In the genomic region with DNA sequence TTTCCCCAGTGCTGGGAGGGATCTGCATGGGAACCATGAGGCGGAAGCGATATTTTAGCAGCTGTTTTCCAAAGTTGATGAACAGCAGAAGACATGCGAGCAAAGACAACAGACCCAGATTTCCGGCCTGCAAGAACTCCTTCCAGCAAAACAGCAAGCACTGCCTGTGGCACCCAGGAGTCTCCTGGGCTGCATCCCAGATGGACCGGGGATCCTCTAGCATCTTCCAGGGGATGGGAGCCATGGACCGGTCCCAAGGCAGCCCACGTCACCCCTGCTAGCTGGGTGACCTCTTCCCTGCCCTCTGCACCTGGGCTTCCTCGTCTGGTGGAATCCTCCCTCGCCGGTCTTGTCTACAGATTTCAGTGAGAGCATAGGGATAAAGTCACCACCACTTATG, we compare ENCODE assay signal across 22 cellular contexts.
"Had no signal": no experiment of that assay in that cellular context is flagged by ENCODE, and none has a peak within 500 bp of the region (broad histone marks: within the 10 kb centered on the region; RNA-seq: fewer than 3 reads in every experiment).

No MANE protein-coding gene starts in this region.

- H3K27me3 ChIP-seq: ascending aorta had no signal

- H3K27ac ChIP-seq: ascending aorta, thoracic aorta, WERI-Rb-1 had no signal

- H3K9me3 ChIP-seq: ascending aorta, thoracic aorta had no signal

- ATAC-seq: activated CD8-positive, alpha-beta memory T cell treated with anti-CD3 and anti-CD28 coated beads, Interleukin-2, amount 10 ng/mL, durations not matched to agents 7 days and 5 days; esophagus mucosa; naive thymus-derived CD4-positive, alpha-beta T cell; right cardiac atrium; stimulated activated naive CD8-positive, alpha-beta T cell treated with anti-CD3 and anti-CD28 coated beads, Interleukin-15, amount 100 ng/mL, for 72 hours; T-helper 17 cell had no signal

- H3K4me3 ChIP-seq: ascending aorta, thoracic aorta had no signal

- FAIRE-seq: bronchial epithelial cell, colon, endometrium, small intestine had no signal

- H3K36me3 ChIP-seq: ascending aorta, thoracic aorta, WERI-Rb-1 had no signal

- DNase-seq: activated CD4-positive, alpha-beta memory T cell treated with anti-CD3 and anti-CD28 coated beads for 36 hours; activated CD8-positive, alpha-beta memory T cell treated with anti-CD3 and anti-CD28 coated beads, Interleukin-2, amount 10 ng/mL, durations not matched to agents 7 days and 5 days; activated naive CD4-positive, alpha-beta T cell treated with anti-CD3 and anti-CD28 coated beads, Interleukin-2, amount 10 ng/mL, durations not matched to agents 7 days and 5 days; activated T-cell treated with anti-CD3 and anti-CD28 coated beads, Interleukin-2, amount 50 U/mL, for 1 hour; foreskin fibroblast; glutamatergic neuron; mammary epithelial cell; naive thymus-derived CD4-positive, alpha-beta T cell; nucleus accumbens; small intestine; stimulated activated CD4-positive, alpha-beta T cell treated with anti-CD3 and anti-CD28 coated beads, Interleukin-4, amount 100 ng/mL, for 4 hours; stimulated activated CD8-positive, alpha-beta memory T cell treated with anti-CD3 and anti-CD28 coated beads, Interleukin-4, amount 100 ng/mL, for 48 hours; stimulated activated naive CD8-positive, alpha-beta T cell treated with anti-CD3 and anti-CD28 coated beads, Interleukin-15, amount 100 ng/mL, for 72 hours; T-helper 17 cell; WERI-Rb-1 had no signal

- H3K4me1 ChIP-seq: ascending aorta had no signal
